Comparison of ENCODE assay signal across 8 cellular contexts in the genomic region with DNA sequence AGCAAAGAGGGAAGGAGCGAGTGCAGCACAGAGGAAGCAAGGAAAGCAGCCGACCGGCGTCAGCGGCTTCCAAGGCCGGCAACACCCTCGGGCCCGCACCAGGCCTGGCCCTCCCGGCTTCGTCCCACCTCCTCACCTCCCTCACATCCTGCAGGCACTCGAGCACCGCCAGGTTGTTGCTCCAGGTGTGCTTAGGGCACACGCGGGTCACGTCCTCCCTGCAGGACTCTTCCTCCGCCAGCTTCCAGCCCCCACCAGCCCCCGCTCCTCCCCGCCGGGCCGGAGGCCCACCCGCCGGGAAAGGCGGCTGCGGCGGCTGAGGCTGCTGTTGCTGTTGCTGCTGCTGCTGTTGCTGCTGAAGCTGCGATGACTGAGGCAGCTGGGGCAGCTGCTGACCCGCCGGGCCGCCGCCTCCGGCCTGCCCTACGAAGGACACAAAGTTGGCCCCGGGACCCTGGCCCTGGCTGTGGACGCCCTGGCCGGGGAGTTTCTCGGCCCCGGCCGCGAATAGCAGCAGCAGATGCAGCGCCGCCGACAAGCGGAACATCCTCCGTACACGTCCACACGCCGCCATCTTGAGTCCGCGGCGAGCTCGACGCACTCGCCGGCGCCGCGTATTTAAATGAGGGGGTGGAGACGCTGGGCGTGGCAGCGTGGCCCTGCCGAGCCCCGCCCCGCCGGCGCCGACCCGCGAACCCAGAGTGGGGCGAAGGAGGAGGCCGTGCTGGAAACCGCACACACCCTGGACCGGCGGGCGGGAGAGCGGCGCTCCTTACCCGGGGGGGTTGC.
DNase-seq lines count a peak whose midpoint lies in the region; ATAC-seq and TF ChIP-seq lines count a peak whose summit lies in the region.

A gene (minus strand): TSS at position 594 of the 789 bp plus-strand sequence. CDS start 20 bp downstream, at position 574.

- peak within 1 kb of the TSS; percentile 74 for H3K27ac ChIP-seq in DND-41 (ENCODE audit: low read length)
- peak within 1 kb of the TSS; percentile 88 for H3K27ac ChIP-seq in RWPE1

- peak; percentile 89 for ATAC-seq in DND-41 (ENCODE audit: insufficient read depth, low read depth)
- peak; percentile 97 for ATAC-seq in GM21737 (IDR thresholded peaks at IDR 0.05; ENCODE audit: unreplicated experiment)
- peak; percentile 94 for ATAC-seq in stimulated activated naive CD8-positive, alpha-beta T cell treated with anti-CD3 and anti-CD28 coated beads, Interleukin-15, Interleukin-2, amounts not matched to agents 100 U/mL and 50 U/mL, for 24 hours

- H4K20me1 ChIP-seq in DND-41 (ENCODE audit: insufficient read depth, low read length), result peaks cover 13% of the 10 kb centered on the region; the same call in 1 of the 2 replicates

- peak within 1 kb of the TSS; percentile 89 for H3K9ac ChIP-seq in DND-41 (ENCODE audit: low read depth, low read length)

- POLR2A ChIA-PET in RWPE1 (lab: Yijun Ruan, JAX; ENCODE audit: low non-redundant PET), result interaction anchor here (0.5 to 1.0 kb wide), 3 partner anchors 113 to 123 kb away, joined by 3 read pairs; no protein-coding TSS in a partner anchor

- peaks cover 38% of the 10 kb centered on the region for H3K4me1 Mint-ChIP-seq in nephron

- H3K27me3 Mint-ChIP-seq in nephron (ENCODE audit: low read depth), result no peaks in the 10 kb centered on the region

- H3K4me3 ChIP-seq in DND-41 (ENCODE audit: low read depth in 1 of 2, low read length in 2 of 2), result peak within 1 kb of the TSS; percentile 87 to 90

- H3K36me3 ChIP-seq in DND-41 (ENCODE audit: insufficient read depth, low read length), result no peaks in the 10 kb centered on the region; the same call in 1 of the 2 replicates

- TF ChIP-seq CTCF in DND-41 (IDR thresholded peaks at IDR 0.05; ENCODE audit: borderline replicate concordance, extremely low read depth, low read length, poor library complexity, severe bottlenecking) (peak; percentile 5), RWPE1 (conservative IDR thresholded peaks at IDR 0.05; ENCODE audit: low read depth) (no peak), nephron (IDR thresholded peaks at IDR 0.05; ENCODE audit: unreplicated experiment in 3 of 3) (no peak)

- H3K9me3 Mint-ChIP-seq in nephron, result no peaks in the 10 kb centered on the region

- H3K79me2 ChIP-seq in DND-41 (ENCODE audit: insufficient read depth, low read length), result peaks cover 43% of the 10 kb centered on the region

- H3K4me1 ChIP-seq in DND-41 (ENCODE audit: insufficient read depth, low read length), result peaks cover 50% of the 10 kb centered on the region

- CTCF ChIA-PET in RWPE1 (lab: Yijun Ruan, JAX), result no interaction called here

- no peaks in the 10 kb centered on the region for H3K36me3 Mint-ChIP-seq in nephron (ENCODE audit: low read depth)

- peak within 1 kb of the TSS; percentile 77 for H3K4me2 ChIP-seq in DND-41 (ENCODE audit: insufficient read depth, low read length)

- peak within 1 kb of the TSS; percentile 94 to 98 (median 97) for H3K27ac Mint-ChIP-seq in nephron

- H3K4me3 Mint-ChIP-seq in nephron, result peak within 1 kb of the TSS; percentile 89 to 96 (median 94)

- no peaks in the 10 kb centered on the region for H3K9me3 ChIP-seq in DND-41 (ENCODE audit: insufficient read depth, low read length, severe bottlenecking)

- H3K27me3 ChIP-seq in DND-41 (ENCODE audit: insufficient read depth, low read length, poor library complexity), result no peaks in the 10 kb centered on the region

- H2AFZ ChIP-seq in DND-41 (ENCODE audit: low read depth, low read length), result peak within 1 kb of the TSS; percentile 96

- DNase-seq in DND-41, result peak; percentile 91
- peak; percentile 80 for DNase-seq in KG1 (lab: John Stamatoyannopoulos, UW)
- peak; percentile 84 for DNase-seq in RWPE1 (ENCODE audit: low spot score)
- DNase-seq in activated T-helper 9 cell treated with anti-CD3 and anti-CD28 coated beads, Interleukin-2, amount 50 U/mL, for 16 hours (ENCODE audit: low read depth), result peak; percentile 86
- peak; percentile 86 for DNase-seq in fibroblast of peridontal ligament (ENCODE audit: extremely low read depth)
- DNase-seq in stimulated activated naive CD8-positive, alpha-beta T cell treated with anti-CD3 and anti-CD28 coated beads, Interleukin-15, Interleukin-2, amounts not matched to agents 100 U/mL and 50 U/mL, for 24 hours, result peak; percentile 95

Comparison
In these comparisons a context has a peak if more than half of its experiments do, and no peak if none do; other contexts are left out.
1. Peak in every context shown above with its lines: DNase-seq, ATAC-seq, H3K4me3 ChIP-seq and H3K27ac ChIP-seq.